1 cellular context compared by ENCODE assay signal in genomic region chr2:232388324-232388891, GRCh38.
TF ChIP-seq lines count a peak whose summit lies in the region.

No MANE protein-coding gene starts in this region.

TF ChIP-seq in H1, 55 proteins besides CTCF, POLR2A, EP300 and RAD21:
- 0 out of 2 replicates have a peak, but pooled peaks have one; percentile 33 for TF ChIP-seq RBBP5 (IDR thresholded peaks at IDR 0.05; ENCODE audit: borderline replicate concordance, low read depth, low read length)
- peak; percentile 70; the same call in 1 of the 2 replicates for TF ChIP-seq YY1 (IDR thresholded peaks at IDR 0.05; ENCODE audit: low read depth, low read length)
- TF ChIP-seq TEAD4 (IDR thresholded peaks at IDR 0.05; ENCODE audit: low read depth, low read length) = no peak
- TF ChIP-seq NRF1 (IDR thresholded peaks at IDR 0.05; ENCODE audit: low read depth, low read length) = peak; percentile 39
- peak; percentile 41 for TF ChIP-seq KDM4A (IDR thresholded peaks at IDR 0.05; ENCODE audit: low read depth, low read length, severe bottlenecking)
- TF ChIP-seq MAX (IDR thresholded peaks at IDR 0.05) = peak; percentile 72
- no peak for TF ChIP-seq BRCA1 (IDR thresholded peaks at IDR 0.05; ENCODE audit: low read depth, low read length)
- no peak for TF ChIP-seq CHD1 (IDR thresholded peaks at IDR 0.05; ENCODE audit: low read depth, low read length)
- no peak for TF ChIP-seq USF2 (IDR thresholded peaks at IDR 0.05; ENCODE audit: low read length)
- TF ChIP-seq MAFK (IDR thresholded peaks at IDR 0.05; ENCODE audit: low read depth, low read length) = no peak
- peak; percentile 49 for TF ChIP-seq ASH2L (IDR thresholded peaks at IDR 0.05; ENCODE audit: low read length)
- TF ChIP-seq E2F6 (IDR thresholded peaks at IDR 0.05) = peak; percentile 88
TF ChIP-seq in H1: peak in this region for 7.
